8 cellular contexts compared by ENCODE assay signal in the genomic region with DNA sequence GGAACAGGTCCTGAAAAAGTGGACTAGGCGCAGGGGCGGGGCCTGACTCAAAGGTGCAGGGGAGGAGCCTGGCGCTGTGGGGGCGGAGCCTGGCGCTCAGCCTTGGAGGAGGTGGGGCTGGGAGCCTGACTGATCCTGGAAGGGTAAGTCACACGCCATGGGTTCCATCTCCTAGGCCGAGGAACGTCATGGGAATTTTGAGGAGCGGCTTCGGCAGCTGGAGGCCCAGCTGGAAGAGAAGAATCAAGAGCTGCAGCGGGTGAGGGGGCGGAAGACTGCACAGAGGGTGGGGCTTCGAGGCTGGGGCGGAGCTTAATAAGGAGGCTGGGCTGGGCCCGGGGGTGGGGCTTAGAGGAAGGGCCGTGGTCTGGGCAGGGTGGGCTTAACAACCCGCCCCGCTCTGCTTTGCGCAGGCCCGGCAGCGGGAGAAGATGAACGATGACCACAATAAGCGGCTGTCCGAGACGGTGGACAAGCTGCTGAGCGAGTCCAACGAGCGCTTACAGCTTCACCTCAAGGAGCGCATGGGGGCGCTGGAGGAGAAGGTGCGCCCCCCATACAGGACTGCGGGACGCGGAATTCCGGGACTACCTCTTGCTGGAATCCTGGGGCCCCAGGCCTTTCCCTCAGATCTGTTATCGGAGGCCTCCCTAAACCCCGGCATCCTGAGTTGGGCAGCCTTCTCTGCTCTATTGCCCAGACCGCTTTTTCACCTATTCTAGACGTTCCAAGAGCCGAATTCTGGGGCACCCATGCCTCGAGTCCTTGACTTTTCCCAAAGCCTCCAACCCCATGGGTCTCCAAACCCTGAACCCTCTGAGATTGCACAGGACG. TPM values are rescaled to one million over a fixed set of nuclear protein-coding genes. Genes with fewer than 3 reads are reported as not detected.
DNase-seq lines count a peak whose midpoint lies in the region; ATAC-seq, FAIRE-seq and TF ChIP-seq lines count a peak whose summit lies in the region.

No MANE protein-coding gene starts in this region.

- peaks cover 5% of the 10 kb centered on the region for H3K36me3 Mint-ChIP-seq in activated naive CD8-positive, alpha-beta T cell treated with anti-CD3 and anti-CD28 coated beads for 36 hours
- peaks cover 6% of the 10 kb centered on the region for H3K36me3 Mint-ChIP-seq in stimulated activated effector memory CD8-positive, alpha-beta T cell treated with anti-CD3 and anti-CD28 coated beads, Interleukin-12 subunit alpha, Interleukin-12 subunit beta, amount 100 ng/mL, for 72 hours

- H3K9me3 Mint-ChIP-seq in activated naive CD8-positive, alpha-beta T cell treated with anti-CD3 and anti-CD28 coated beads for 36 hours: no peaks in the 10 kb centered on the region
- H3K9me3 Mint-ChIP-seq in stimulated activated effector memory CD8-positive, alpha-beta T cell treated with anti-CD3 and anti-CD28 coated beads, Interleukin-12 subunit alpha, Interleukin-12 subunit beta, amount 100 ng/mL, for 72 hours: no peaks in the 10 kb centered on the region

- ATAC-seq in stimulated activated effector memory CD8-positive, alpha-beta T cell treated with anti-CD3 and anti-CD28 coated beads, Interleukin-12 subunit alpha, Interleukin-12 subunit beta, amount 100 ng/mL, for 72 hours: peak; percentile 74
- no peak for ATAC-seq in GM18520 (IDR thresholded peaks at IDR 0.05; ENCODE audit: unreplicated experiment)
- no peak for ATAC-seq in GM19035 (IDR thresholded peaks at IDR 0.05; ENCODE audit: unreplicated experiment)

- H3K27me3 Mint-ChIP-seq in activated naive CD8-positive, alpha-beta T cell treated with anti-CD3 and anti-CD28 coated beads for 36 hours: peaks cover 19% of the 10 kb centered on the region

- peak; percentile 58 for DNase-seq in NAMALWA (ENCODE audit: low spot score)
- no peak for DNase-seq in activated naive CD8-positive, alpha-beta T cell treated with anti-CD3 and anti-CD28 coated beads for 36 hours
- peak; percentile 70 for DNase-seq in iPS-NIHi7 (ENCODE audit: extremely low spot score)
- DNase-seq in stimulated activated effector memory CD8-positive, alpha-beta T cell treated with anti-CD3 and anti-CD28 coated beads, Interleukin-12 subunit alpha, Interleukin-12 subunit beta, amount 100 ng/mL, for 72 hours (ENCODE audit: low spot score in 2 of 2): peak in 1 of 2 donors; percentile 72
- DNase-seq in GM12891 (ENCODE audit: insufficient read length, low spot score): no peak
- no peak for DNase-seq in SKM-1 (lab: John Stamatoyannopoulos, UW; ENCODE audit: unreplicated experiment)

- H3K4me1 Mint-ChIP-seq in activated naive CD8-positive, alpha-beta T cell treated with anti-CD3 and anti-CD28 coated beads for 36 hours: peaks cover 9% of the 10 kb centered on the region
- peaks cover 29% of the 10 kb centered on the region for H3K4me1 Mint-ChIP-seq in stimulated activated effector memory CD8-positive, alpha-beta T cell treated with anti-CD3 and anti-CD28 coated beads, Interleukin-12 subunit alpha, Interleukin-12 subunit beta, amount 100 ng/mL, for 72 hours

- no peak for FAIRE-seq in GM12891 (lab: Jason Lieb, UNC)

- H3K27ac Mint-ChIP-seq in activated naive CD8-positive, alpha-beta T cell treated with anti-CD3 and anti-CD28 coated beads for 36 hours: no peak overlapping the region
- H3K27ac Mint-ChIP-seq in stimulated activated effector memory CD8-positive, alpha-beta T cell treated with anti-CD3 and anti-CD28 coated beads, Interleukin-12 subunit alpha, Interleukin-12 subunit beta, amount 100 ng/mL, for 72 hours: no peak overlapping the region

- no peak for TF ChIP-seq POLR2A in GM12891 (IDR thresholded peaks at IDR 0.05; ENCODE audit: low read depth, low read length)

- H3K4me3 Mint-ChIP-seq in activated naive CD8-positive, alpha-beta T cell treated with anti-CD3 and anti-CD28 coated beads for 36 hours: peak overlapping the region; percentile 67
- peak overlapping the region; percentile 65 for H3K4me3 Mint-ChIP-seq in stimulated activated effector memory CD8-positive, alpha-beta T cell treated with anti-CD3 and anti-CD28 coated beads, Interleukin-12 subunit alpha, Interleukin-12 subunit beta, amount 100 ng/mL, for 72 hours

TF ChIP-seq in GM12891, 5 proteins besides CTCF, POLR2A, EP300 and RAD21:
- TF ChIP-seq TAF1 (IDR thresholded peaks at IDR 0.05; ENCODE audit: low read depth, low read length) (no peak), SPI1 (IDR thresholded peaks at IDR 0.05; ENCODE audit: low read depth, low read length) (no peak), PAX5 (IDR thresholded peaks at IDR 0.05; ENCODE audit: insufficient read depth, low read length, severe bottlenecking) (no peak), POU2F2 (IDR thresholded peaks at IDR 0.05; ENCODE audit: low read depth, low read length) (no peak), POLR2AphosphoS5 (IDR thresholded peaks at IDR 0.05; ENCODE audit: low read depth, low read length) (no peak)

RNA-seq across cellular contexts. Expression of a gene that starts 14.5 kb away (rescaled TPM):
- total RNA-seq in activated naive CD8-positive, alpha-beta T cell treated with anti-CD3 and anti-CD28 coated beads for 36 hours: 1 to 10 TPM; 3.2 to 4.3 TPM
- polyA plus RNA-seq in GM12891 (2012; ENCODE audit: low read depth, missing spikeins): 0.27 TPM

RNA-seq across cellular contexts. Expression of a gene that starts 14.9 kb away (rescaled TPM):
- 1 to 10 TPM; 1.0 to 1.3 TPM for total RNA-seq in activated naive CD8-positive, alpha-beta T cell treated with anti-CD3 and anti-CD28 coated beads for 36 hours
- polyA plus RNA-seq in GM12891 (2012; ENCODE audit: low read depth, missing spikeins): 0.67 TPM

RNA-seq across cellular contexts. Expression of a gene that starts 19.7 kb away (rescaled TPM):
- total RNA-seq in activated naive CD8-positive, alpha-beta T cell treated with anti-CD3 and anti-CD28 coated beads for 36 hours: 1 to 10 TPM; 2.2 to 2.5 TPM
- 0.73 TPM for polyA plus RNA-seq in GM12891 (2012; ENCODE audit: low read depth, missing spikeins)

RNA-seq across cellular contexts. Expression of a gene that starts 21.4 kb away (rescaled TPM):
- total RNA-seq in activated naive CD8-positive, alpha-beta T cell treated with anti-CD3 and anti-CD28 coated beads for 36 hours: not detected
- not detected for polyA plus RNA-seq in GM12891 (2012; ENCODE audit: low read depth, missing spikeins)

RNA-seq across cellular contexts. Expression of a gene that starts 23.8 kb away (rescaled TPM):
- not detected for total RNA-seq in activated naive CD8-positive, alpha-beta T cell treated with anti-CD3 and anti-CD28 coated beads for 36 hours
- not detected for polyA plus RNA-seq in GM12891 (2012; ENCODE audit: low read depth, missing spikeins)

Comparison
In these comparisons a context has a peak if more than half of its experiments do, and no peak if none do; other contexts are left out.
1. DNase-seq: peak in NAMALWA (single experiment) and iPS-NIHi7 (single experiment); none in activated naive CD8-positive, alpha-beta T cell treated with anti-CD3 and anti-CD28 coated beads for 36 hours (single experiment), GM12891 (single experiment) and SKM-1 (single experiment).